In the genomic region with DNA sequence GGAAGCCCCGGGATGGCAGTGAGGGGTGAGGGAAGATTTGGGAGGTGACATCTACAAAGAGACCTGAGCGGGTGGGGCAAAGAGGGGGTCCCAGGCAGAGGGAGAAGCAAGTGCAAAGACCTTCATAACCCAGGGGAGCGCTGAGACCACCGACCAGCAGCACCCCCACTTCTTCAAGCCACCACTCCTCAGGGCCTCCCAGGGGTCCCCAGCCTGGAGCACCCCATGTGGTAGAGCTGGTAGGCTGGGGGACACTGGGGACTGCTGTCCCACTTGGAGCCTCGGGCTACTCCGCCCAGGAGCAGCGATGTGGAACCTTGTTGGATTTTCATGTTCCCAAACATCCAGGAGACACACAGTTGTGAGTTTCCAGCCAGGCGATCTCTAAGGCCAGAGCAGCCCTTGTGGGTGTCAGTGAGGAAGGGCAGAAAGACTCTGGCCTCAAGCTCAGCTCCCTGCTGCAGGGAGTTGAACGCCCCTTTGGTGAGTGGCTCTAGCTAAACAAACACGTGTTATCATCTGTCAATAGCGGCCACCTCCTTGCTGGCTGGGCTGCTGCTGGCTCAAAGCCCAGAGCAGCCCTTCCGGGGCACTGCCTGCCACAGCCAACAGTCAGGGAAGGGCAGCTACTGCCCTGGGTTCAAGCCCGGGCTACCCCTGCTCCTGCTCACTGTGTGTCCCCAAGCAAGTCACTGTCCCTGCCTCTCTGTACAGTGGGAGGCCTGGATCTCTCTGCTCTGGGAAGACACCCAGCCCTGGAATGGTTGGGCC, we compare ENCODE assay signal across 2 cellular contexts.
TF ChIP-seq lines count a peak whose summit lies in the region.

No MANE protein-coding gene starts in this region.

TF ChIP-seq in A549, 52 proteins besides CTCF, POLR2A, EP300 and RAD21 (continued from another document):
- TF ChIP-seq, protein P1, sequence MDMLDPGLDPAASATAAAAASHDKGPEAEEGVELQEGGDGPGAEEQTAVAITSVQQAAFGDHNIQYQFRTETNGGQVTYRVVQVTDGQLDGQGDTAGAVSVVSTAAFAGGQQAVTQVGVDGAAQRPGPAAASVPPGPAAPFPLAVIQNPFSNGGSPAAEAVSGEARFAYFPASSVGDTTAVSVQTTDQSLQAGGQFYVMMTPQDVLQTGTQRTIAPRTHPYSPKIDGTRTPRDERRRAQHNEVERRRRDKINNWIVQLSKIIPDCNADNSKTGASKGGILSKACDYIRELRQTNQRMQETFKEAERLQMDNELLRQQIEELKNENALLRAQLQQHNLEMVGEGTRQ (IDR thresholded peaks at IDR 0.05) = peak; percentile 34; the same call in 1 of the 2 replicates
- TF ChIP-seq JUN (IDR thresholded peaks at IDR 0.05) (no peak), GATA3 (IDR thresholded peaks at IDR 0.05; ENCODE audit: borderline replicate concordance) (0 out of 2 replicates have a peak, but pooled peaks have one; percentile 34)
- TF ChIP-seq, protein P2, sequence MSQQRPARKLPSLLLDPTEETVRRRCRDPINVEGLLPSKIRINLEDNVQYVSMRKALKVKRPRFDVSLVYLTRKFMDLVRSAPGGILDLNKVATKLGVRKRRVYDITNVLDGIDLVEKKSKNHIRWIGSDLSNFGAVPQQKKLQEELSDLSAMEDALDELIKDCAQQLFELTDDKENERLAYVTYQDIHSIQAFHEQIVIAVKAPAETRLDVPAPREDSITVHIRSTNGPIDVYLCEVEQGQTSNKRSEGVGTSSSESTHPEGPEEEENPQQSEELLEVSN (IDR thresholded peaks at IDR 0.05; ENCODE audit: borderline replicate concordance, low read depth) = peak; percentile 70; the same call in 1 of the 2 replicates

TF ChIP-seq in SK-N-SH, 30 proteins besides CTCF, POLR2A, EP300 and RAD21 (continued from another document):
- TF ChIP-seq, protein P3, sequence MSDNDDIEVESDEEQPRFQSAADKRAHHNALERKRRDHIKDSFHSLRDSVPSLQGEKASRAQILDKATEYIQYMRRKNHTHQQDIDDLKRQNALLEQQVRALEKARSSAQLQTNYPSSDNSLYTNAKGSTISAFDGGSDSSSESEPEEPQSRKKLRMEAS (IDR thresholded peaks at IDR 0.05; ENCODE audit: low read depth) = peak; percentile 61; the same call in 1 of the 2 replicates
- TF ChIP-seq POLR2AphosphoS5 (IDR thresholded peaks at IDR 0.05; ENCODE audit: low read depth, low read length) (no peak), FOXJ3 (CRISPR knock-in tag; IDR thresholded peaks at IDR 0.05) (no peak), RXRA (IDR thresholded peaks at IDR 0.05; ENCODE audit: borderline replicate concordance, low read depth) (no peak), TAF1 (IDR thresholded peaks at IDR 0.05; ENCODE audit: borderline replicate concordance, low read depth, low read length) (no peak), ELF1 (IDR thresholded peaks at IDR 0.05) (no peak), RCOR1 (IDR thresholded peaks at IDR 0.05; ENCODE audit: low read length) (no peak), TCF12 (IDR thresholded peaks at IDR 0.05) (no peak)
- TF ChIP-seq, protein P4, sequence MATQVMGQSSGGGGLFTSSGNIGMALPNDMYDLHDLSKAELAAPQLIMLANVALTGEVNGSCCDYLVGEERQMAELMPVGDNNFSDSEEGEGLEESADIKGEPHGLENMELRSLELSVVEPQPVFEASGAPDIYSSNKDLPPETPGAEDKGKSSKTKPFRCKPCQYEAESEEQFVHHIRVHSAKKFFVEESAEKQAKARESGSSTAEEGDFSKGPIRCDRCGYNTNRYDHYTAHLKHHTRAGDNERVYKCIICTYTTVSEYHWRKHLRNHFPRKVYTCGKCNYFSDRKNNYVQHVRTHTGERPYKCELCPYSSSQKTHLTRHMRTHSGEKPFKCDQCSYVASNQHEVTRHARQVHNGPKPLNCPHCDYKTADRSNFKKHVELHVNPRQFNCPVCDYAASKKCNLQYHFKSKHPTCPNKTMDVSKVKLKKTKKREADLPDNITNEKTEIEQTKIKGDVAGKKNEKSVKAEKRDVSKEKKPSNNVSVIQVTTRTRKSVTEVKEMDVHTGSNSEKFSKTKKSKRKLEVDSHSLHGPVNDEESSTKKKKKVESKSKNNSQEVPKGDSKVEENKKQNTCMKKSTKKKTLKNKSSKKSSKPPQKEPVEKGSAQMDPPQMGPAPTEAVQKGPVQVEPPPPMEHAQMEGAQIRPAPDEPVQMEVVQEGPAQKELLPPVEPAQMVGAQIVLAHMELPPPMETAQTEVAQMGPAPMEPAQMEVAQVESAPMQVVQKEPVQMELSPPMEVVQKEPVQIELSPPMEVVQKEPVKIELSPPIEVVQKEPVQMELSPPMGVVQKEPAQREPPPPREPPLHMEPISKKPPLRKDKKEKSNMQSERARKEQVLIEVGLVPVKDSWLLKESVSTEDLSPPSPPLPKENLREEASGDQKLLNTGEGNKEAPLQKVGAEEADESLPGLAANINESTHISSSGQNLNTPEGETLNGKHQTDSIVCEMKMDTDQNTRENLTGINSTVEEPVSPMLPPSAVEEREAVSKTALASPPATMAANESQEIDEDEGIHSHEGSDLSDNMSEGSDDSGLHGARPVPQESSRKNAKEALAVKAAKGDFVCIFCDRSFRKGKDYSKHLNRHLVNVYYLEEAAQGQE (IDR thresholded peaks at IDR 0.05; ENCODE audit: low read depth, low read length) = no peak
- TF ChIP-seq, protein P1 (IDR thresholded peaks at IDR 0.05; ENCODE audit: borderline replicate concordance, low read depth, low read length) = no peak
- TF ChIP-seq, protein P5, sequence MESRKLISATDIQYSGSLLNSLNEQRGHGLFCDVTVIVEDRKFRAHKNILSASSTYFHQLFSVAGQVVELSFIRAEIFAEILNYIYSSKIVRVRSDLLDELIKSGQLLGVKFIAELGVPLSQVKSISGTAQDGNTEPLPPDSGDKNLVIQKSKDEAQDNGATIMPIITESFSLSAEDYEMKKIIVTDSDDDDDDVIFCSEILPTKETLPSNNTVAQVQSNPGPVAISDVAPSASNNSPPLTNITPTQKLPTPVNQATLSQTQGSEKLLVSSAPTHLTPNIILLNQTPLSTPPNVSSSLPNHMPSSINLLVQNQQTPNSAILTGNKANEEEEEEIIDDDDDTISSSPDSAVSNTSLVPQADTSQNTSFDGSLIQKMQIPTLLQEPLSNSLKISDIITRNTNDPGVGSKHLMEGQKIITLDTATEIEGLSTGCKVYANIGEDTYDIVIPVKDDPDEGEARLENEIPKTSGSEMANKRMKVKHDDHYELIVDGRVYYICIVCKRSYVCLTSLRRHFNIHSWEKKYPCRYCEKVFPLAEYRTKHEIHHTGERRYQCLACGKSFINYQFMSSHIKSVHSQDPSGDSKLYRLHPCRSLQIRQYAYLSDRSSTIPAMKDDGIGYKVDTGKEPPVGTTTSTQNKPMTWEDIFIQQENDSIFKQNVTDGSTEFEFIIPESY (IDR thresholded peaks at IDR 0.05; ENCODE audit: borderline replicate concordance, low read depth) = no peak
- TF ChIP-seq, protein P6, sequence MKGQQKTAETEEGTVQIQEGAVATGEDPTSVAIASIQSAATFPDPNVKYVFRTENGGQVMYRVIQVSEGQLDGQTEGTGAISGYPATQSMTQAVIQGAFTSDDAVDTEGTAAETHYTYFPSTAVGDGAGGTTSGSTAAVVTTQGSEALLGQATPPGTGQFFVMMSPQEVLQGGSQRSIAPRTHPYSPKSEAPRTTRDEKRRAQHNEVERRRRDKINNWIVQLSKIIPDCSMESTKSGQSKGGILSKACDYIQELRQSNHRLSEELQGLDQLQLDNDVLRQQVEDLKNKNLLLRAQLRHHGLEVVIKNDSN (IDR thresholded peaks at IDR 0.05; ENCODE audit: borderline replicate concordance, low read depth) = no peak
